ENCODE assay signal across 8 cellular contexts in genomic region chr5:80960531-80961375, GRCh38. TPM values are rescaled to one million over a fixed set of nuclear protein-coding genes. Genes with fewer than 3 reads are reported as not detected.
DNase-seq lines count a peak whose midpoint lies in the region; ATAC-seq and TF ChIP-seq lines count a peak whose summit lies in the region.

No MANE protein-coding gene starts in this region.

- peak overlapping the region; percentile 46 for H3K27ac ChIP-seq in SJSA1

- peak in 1 of 2 experiments; percentile 26 for TF ChIP-seq CTCF in Caco-2 (IDR thresholded peaks at IDR 0.05; ENCODE audit: insufficient read depth in 1 of 2, low read depth in 1 of 2, low read length in 1 of 2, severe bottlenecking in 1 of 2, unreplicated experiment in 1 of 2)

- H3K4me3 ChIP-seq in Caco-2 (ENCODE audit: low read depth, low read length), result peak overlapping the region; percentile 78
- H3K4me3 ChIP-seq in SJSA1, result peak overlapping the region; percentile 63

- H3K4me3 Mint-ChIP-seq in Caco-2 (ENCODE audit: unreplicated experiment), result peak overlapping the region; percentile 78
- H3K4me3 Mint-ChIP-seq in activated naive CD8-positive, alpha-beta T cell treated with anti-CD3 and anti-CD28 coated beads, Interleukin-2, amount 50 U/mL, for 24 hours, result peak overlapping the region; percentile 95

- H3K27me3 Mint-ChIP-seq in Caco-2 (ENCODE audit: insufficient read depth, unreplicated experiment), result peaks cover 3% of the 10 kb centered on the region
- peaks cover 6% of the 10 kb centered on the region for H3K27me3 Mint-ChIP-seq in activated naive CD8-positive, alpha-beta T cell treated with anti-CD3 and anti-CD28 coated beads, Interleukin-2, amount 50 U/mL, for 24 hours

- H3K4me1 ChIP-seq in Caco-2 (peaks cover 39% of the 10 kb centered on the region), SJSA1 (replicated peaks) (peaks cover 67% of the 10 kb centered on the region)

- POLR2A ChIA-PET in Caco-2 (lab: Charles Lee), result no interaction called here

- no peaks in the 10 kb centered on the region for H3K36me3 Mint-ChIP-seq in Caco-2 (ENCODE audit: insufficient read depth, unreplicated experiment)
- peaks cover 3% of the 10 kb centered on the region for H3K36me3 Mint-ChIP-seq in activated naive CD8-positive, alpha-beta T cell treated with anti-CD3 and anti-CD28 coated beads, Interleukin-2, amount 50 U/mL, for 24 hours (ENCODE audit: low read depth)

- peaks cover 13% of the 10 kb centered on the region for H3K4me1 Mint-ChIP-seq in Caco-2 (ENCODE audit: low read depth, unreplicated experiment)
- H3K4me1 Mint-ChIP-seq in activated naive CD8-positive, alpha-beta T cell treated with anti-CD3 and anti-CD28 coated beads, Interleukin-2, amount 50 U/mL, for 24 hours, result peaks cover 68% of the 10 kb centered on the region

- no TSS peak for BruUV-seq in Caco-2 (replicated peaks; lab: Mats Ljungman, UMichigan)

- intact Hi-C loops in Caco-2 (cut with micrococcal nuclease; ENCODE audit: unreplicated experiment), result loop anchor here (1.0 to 10.0 kb wide), 6 partner anchors 62 to 338 kb away; no protein-coding TSS in a partner anchor

- CTCF ChIA-PET in Caco-2 (lab: Charles Lee), result no interaction called here

- no peaks in the 10 kb centered on the region for H3K36me3 ChIP-seq in Caco-2 (ENCODE audit: control insufficient read depth, insufficient read depth, low read length)
- no peaks in the 10 kb centered on the region for H3K36me3 ChIP-seq in SJSA1

- ATAC-seq in activated naive CD8-positive, alpha-beta T cell treated with anti-CD3 and anti-CD28 coated beads, Interleukin-2, amount 50 U/mL, for 24 hours, result peak; percentile 38
- ATAC-seq in HG03135 (IDR thresholded peaks at IDR 0.05; ENCODE audit: unreplicated experiment) (no peak), GM21529 (IDR thresholded peaks at IDR 0.05; ENCODE audit: unreplicated experiment) (no peak), GM18517 (IDR thresholded peaks at IDR 0.05; ENCODE audit: unreplicated experiment) (no peak)

- peak; percentile 40 to 74 for DNase-seq in Caco-2
- DNase-seq in SJSA1 (ENCODE audit: low read depth in 1 of 2, low spot score in 2 of 2), result peak; percentile 48 to 62
- peak; percentile 52 for DNase-seq in activated naive CD8-positive, alpha-beta T cell treated with anti-CD3 and anti-CD28 coated beads, Interleukin-2, amount 50 U/mL, for 24 hours
- peak; percentile 41 to 68 for DNase-seq in hippocampal formation (lab: John Stamatoyannopoulos, UW)
- peak; percentile 80 for DNase-seq in retina

- H3K9me3 Mint-ChIP-seq in Caco-2 (ENCODE audit: unreplicated experiment), result no peaks in the 10 kb centered on the region
- H3K9me3 Mint-ChIP-seq in activated naive CD8-positive, alpha-beta T cell treated with anti-CD3 and anti-CD28 coated beads, Interleukin-2, amount 50 U/mL, for 24 hours, result no peaks in the 10 kb centered on the region

- peak overlapping the region; percentile 25 for H3K27ac Mint-ChIP-seq in Caco-2 (ENCODE audit: unreplicated experiment)
- peak overlapping the region; percentile 94 for H3K27ac Mint-ChIP-seq in activated naive CD8-positive, alpha-beta T cell treated with anti-CD3 and anti-CD28 coated beads, Interleukin-2, amount 50 U/mL, for 24 hours

- no peaks in the 10 kb centered on the region for H3K9me3 ChIP-seq in Caco-2
- no peaks in the 10 kb centered on the region for H3K9me3 ChIP-seq in SJSA1 (replicated peaks)

- no peaks in the 10 kb centered on the region for H3K27me3 ChIP-seq in Caco-2 (replicated peaks; ENCODE audit: control insufficient read depth, insufficient read depth, low read length)
- no peaks in the 10 kb centered on the region for H3K27me3 ChIP-seq in SJSA1 (replicated peaks)

RNA-seq across cellular contexts. Expression of gene RASGRF2, which starts 0.6 kb away (rescaled TPM):
- 23.1 and 23.5 TPM in 2 replicates for total RNA-seq in Caco-2 (2022)
- total RNA-seq in SJSA1 (2014; rRNA removed; shearing (Covaris generic)), result 8.4 and 12.5 TPM in 2 replicates
